ENCODE assay signal across 20 cellular contexts in the genomic region with DNA sequence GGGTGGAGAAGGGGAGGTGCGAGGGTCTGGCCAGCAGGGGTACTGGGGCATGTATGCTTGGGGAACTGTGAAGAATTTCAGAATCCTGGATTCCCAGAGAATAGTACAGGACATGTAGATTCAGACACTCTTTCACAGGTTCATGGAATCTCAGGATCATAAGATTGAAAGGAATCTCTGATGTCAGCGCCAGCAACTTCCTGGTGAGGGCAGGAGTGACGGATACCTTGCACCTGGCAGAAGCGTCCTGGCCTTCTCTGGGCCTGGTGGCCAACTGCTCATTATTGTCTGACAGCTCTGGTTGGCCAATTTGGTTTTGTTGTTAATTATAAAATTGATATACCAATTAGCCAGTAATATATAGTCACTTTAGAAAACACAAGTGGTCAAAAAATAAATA.
DNase-seq lines count a peak whose midpoint lies in the region; ATAC-seq and TF ChIP-seq lines count a peak whose summit lies in the region.
"Had no signal": no experiment of that assay in that cellular context is flagged by ENCODE, and none has a peak within 500 bp of the region (broad histone marks: within the 10 kb centered on the region; RNA-seq: fewer than 3 reads in every experiment).

No MANE protein-coding gene starts in this region.

- H3K9me3 ChIP-seq in RWPE2 (ENCODE audit: severe bottlenecking): no peaks in the 10 kb centered on the region
- H3K9me3 ChIP-seq: BLaER1 treated with 17β-estradiol and CSF1 and Interleukin-3, amounts not matched to agents 10 nM and 100 nM; SJSA1 had no signal

- H3K36me3 ChIP-seq in RWPE2 (ENCODE audit: low read depth): peaks cover 45% of the 10 kb centered on the region
- H3K36me3 ChIP-seq: SJSA1 had no signal

- H3K36me3 Mint-ChIP-seq in stimulated activated memory B cell treated with anti-CD40 and anti-IgM and Interleukin-4, amounts not matched to agents 10 μg/mL and 1 μg/mL and 100 μg/mL, for 72 hours: peaks cover 73% of the 10 kb centered on the region

- no peaks in the 10 kb centered on the region for H3K9me3 Mint-ChIP-seq in stimulated activated memory B cell treated with anti-CD40 and anti-IgM and Interleukin-4, amounts not matched to agents 10 μg/mL and 1 μg/mL and 100 μg/mL, for 72 hours
- H3K9me3 Mint-ChIP-seq: CD8-positive, alpha-beta T cell; IgD-negative memory B cell had no signal

- H3K27me3 Mint-ChIP-seq in stimulated activated memory B cell treated with anti-CD40 and anti-IgM and Interleukin-4, amounts not matched to agents 10 μg/mL and 1 μg/mL and 100 μg/mL, for 72 hours: no peaks in the 10 kb centered on the region

- peak; percentile 3 for DNase-seq in NCI-H774 (lab: John Stamatoyannopoulos, UW)
- no peak for DNase-seq in RWPE2 (ENCODE audit: low spot score)
- DNase-seq in epithelial cell of prostate (ENCODE audit: low read depth, low spot score): no peak
- DNase-seq in amniotic stem cell (lab: John Stamatoyannopoulos, UW): no peak
- no peak for DNase-seq in AG20443 (ENCODE audit: low spot score)
- DNase-seq: CD8-positive, alpha-beta T cell; DMS153; GDM1; MV-4-11; NCI-H1105 treated with DMSO at 0.1 percent for 48 hours; NCI-H2081 treated with DMSO at 0.1 percent for 48 hours; NCI-H2171 treated with DMSO at 0.1 percent for 48 hours; NCI-H526; T-helper 1 cell had no signal

- peak overlapping the region; percentile 87 for H3K27ac Mint-ChIP-seq in stimulated activated memory B cell treated with anti-CD40 and anti-IgM and Interleukin-4, amounts not matched to agents 10 μg/mL and 1 μg/mL and 100 μg/mL, for 72 hours

- ATAC-seq in RWPE2 (ENCODE audit: low read depth): no peak
- ATAC-seq in stimulated activated memory B cell treated with anti-CD40 and anti-IgM and Interleukin-4, amounts not matched to agents 10 μg/mL and 1 μg/mL and 100 μg/mL, for 72 hours: no peak
- no peak for ATAC-seq in HG02973 (IDR thresholded peaks at IDR 0.05; ENCODE audit: unreplicated experiment)
- ATAC-seq: CD8-positive, alpha-beta T cell; Panc1 had no signal

- no peak overlapping the region for H3K4me3 Mint-ChIP-seq in stimulated activated memory B cell treated with anti-CD40 and anti-IgM and Interleukin-4, amounts not matched to agents 10 μg/mL and 1 μg/mL and 100 μg/mL, for 72 hours
- H3K4me3 Mint-ChIP-seq: CD8-positive, alpha-beta T cell had no signal

- peaks cover 50% of the 10 kb centered on the region for H3K4me1 ChIP-seq in RWPE2 (ENCODE audit: insufficient read depth, poor library complexity, severe bottlenecking)
- H3K4me1 ChIP-seq: SJSA1 had no signal

- no peak for TF ChIP-seq CTCF in RWPE2 (IDR thresholded peaks at IDR 0.05; ENCODE audit: poor library complexity, severe bottlenecking)

- no peaks in the 10 kb centered on the region for H3K27me3 ChIP-seq in RWPE2 (ENCODE audit: insufficient read depth, poor library complexity, severe bottlenecking)
- H3K27me3 ChIP-seq: BLaER1 treated with 17β-estradiol and CSF1 and Interleukin-3, amounts not matched to agents 10 nM and 100 nM; SJSA1 had no signal

- no peak overlapping the region for H3K4me3 ChIP-seq in RWPE2 (ENCODE audit: severe bottlenecking)
- H3K4me3 ChIP-seq: BLaER1 treated with 17β-estradiol and CSF1 and Interleukin-3, amounts not matched to agents 10 nM and 100 nM; SJSA1 had no signal

- peak overlapping the region; percentile 95 for H3K27ac ChIP-seq in RWPE2 (ENCODE audit: poor library complexity, severe bottlenecking)
- H3K27ac ChIP-seq in epithelial cell of prostate: peak overlapping the region; percentile 89
- H3K27ac ChIP-seq: SJSA1 had no signal

- H3K4me1 Mint-ChIP-seq in stimulated activated memory B cell treated with anti-CD40 and anti-IgM and Interleukin-4, amounts not matched to agents 10 μg/mL and 1 μg/mL and 100 μg/mL, for 72 hours: peaks cover 81% of the 10 kb centered on the region
